1 cellular context compared by ENCODE assay signal in genomic region chr6:6654599-6655575, GRCh38.
TF ChIP-seq lines count a peak whose summit lies in the region.

No MANE protein-coding gene starts in this region.

TF ChIP-seq in K562, 482 proteins besides CTCF, POLR2A, EP300 and RAD21 (continued from another document and continues in another):
- TF ChIP-seq, protein P1, sequence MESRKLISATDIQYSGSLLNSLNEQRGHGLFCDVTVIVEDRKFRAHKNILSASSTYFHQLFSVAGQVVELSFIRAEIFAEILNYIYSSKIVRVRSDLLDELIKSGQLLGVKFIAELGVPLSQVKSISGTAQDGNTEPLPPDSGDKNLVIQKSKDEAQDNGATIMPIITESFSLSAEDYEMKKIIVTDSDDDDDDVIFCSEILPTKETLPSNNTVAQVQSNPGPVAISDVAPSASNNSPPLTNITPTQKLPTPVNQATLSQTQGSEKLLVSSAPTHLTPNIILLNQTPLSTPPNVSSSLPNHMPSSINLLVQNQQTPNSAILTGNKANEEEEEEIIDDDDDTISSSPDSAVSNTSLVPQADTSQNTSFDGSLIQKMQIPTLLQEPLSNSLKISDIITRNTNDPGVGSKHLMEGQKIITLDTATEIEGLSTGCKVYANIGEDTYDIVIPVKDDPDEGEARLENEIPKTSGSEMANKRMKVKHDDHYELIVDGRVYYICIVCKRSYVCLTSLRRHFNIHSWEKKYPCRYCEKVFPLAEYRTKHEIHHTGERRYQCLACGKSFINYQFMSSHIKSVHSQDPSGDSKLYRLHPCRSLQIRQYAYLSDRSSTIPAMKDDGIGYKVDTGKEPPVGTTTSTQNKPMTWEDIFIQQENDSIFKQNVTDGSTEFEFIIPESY (CRISPR knock-in tag; IDR thresholded peaks at IDR 0.05), result peak; percentile 58; the same call in 1 of the 2 replicates
- TF ChIP-seq ETS2 (tag; IDR thresholded peaks at IDR 0.05; ENCODE audit: borderline replicate concordance, poor library complexity, severe bottlenecking) (peak; percentile 10), ATF7 (IDR thresholded peaks at IDR 0.05) (peak; percentile 91), SRSF9 (IDR thresholded peaks at IDR 0.05; ENCODE audit: borderline replicate concordance, low read depth, low read length) (no peak), ZNF655 (CRISPR knock-in tag; IDR thresholded peaks at IDR 0.05) (no peak), PCBP1 (IDR thresholded peaks at IDR 0.05; ENCODE audit: low read depth, low read length, poor library complexity, severe bottlenecking) (no peak), CEBPG (CRISPR knock-in tag; IDR thresholded peaks at IDR 0.05) (peak; percentile 99), CEBPG (tag; conservative IDR thresholded peaks at IDR 0.05 in 1 of 2, IDR thresholded peaks at IDR 0.05 in 1 of 2) (peak; percentile 92 to 99), PTBP1 (IDR thresholded peaks at IDR 0.05; ENCODE audit: low read depth, low read length) (no peak), SMARCB1 (IDR thresholded peaks at IDR 0.05; ENCODE audit: insufficient read length, low read depth) (no peak), ZZZ3 (IDR thresholded peaks at IDR 0.05) (no peak), EHMT2 (IDR thresholded peaks at IDR 0.05) (no peak; the same call in 1 of the 2 replicates), ZNF79 (CRISPR knock-in tag; IDR thresholded peaks at IDR 0.05; ENCODE audit: low read depth) (peak; percentile 63), MECOM (CRISPR knock-in tag; IDR thresholded peaks at IDR 0.05) (peak; percentile 86), TOE1 (IDR thresholded peaks at IDR 0.05; ENCODE audit: borderline replicate concordance) (0 out of 2 replicates have a peak, but pooled peaks have one; percentile 35), TOE1 (CRISPR knock-in tag; IDR thresholded peaks at IDR 0.05; ENCODE audit: borderline replicate concordance, low read depth) (no peak), TSC22D4 (tag; IDR thresholded peaks at IDR 0.05) (no peak), ZFP1 (CRISPR knock-in tag; IDR thresholded peaks at IDR 0.05) (no peak), CHD7 (IDR thresholded peaks at IDR 0.05; ENCODE audit: low read depth, low read length) (no peak), ZC3H8 (IDR thresholded peaks at IDR 0.05) (no peak), SMARCC2 (IDR thresholded peaks at IDR 0.05; ENCODE audit: low read depth) (no peak), ZFPM2 (CRISPR knock-in tag; IDR thresholded peaks at IDR 0.05) (no peak), MYC (IDR thresholded peaks at IDR 0.05; ENCODE audit: low read depth, low read length) (peak; percentile 99), MYC (CRISPR knock-in tag; IDR thresholded peaks at IDR 0.05; ENCODE audit: borderline replicate concordance, low read depth) (peak; percentile 82), E4F1 (CRISPR knock-in tag; IDR thresholded peaks at IDR 0.05; ENCODE audit: borderline replicate concordance) (0 out of 2 replicates have a peak, but pooled peaks have one; percentile 35), ZNF263 (CRISPR knock-in tag; IDR thresholded peaks at IDR 0.05; ENCODE audit: borderline replicate concordance) (no peak), ZNF347 (CRISPR knock-in tag; IDR thresholded peaks at IDR 0.05; ENCODE audit: low read depth) (no peak), HDAC8 (tag; IDR thresholded peaks at IDR 0.05) (peak; percentile 92), POLR2H (tag; IDR thresholded peaks at IDR 0.05; ENCODE audit: low read depth) (peak; percentile 73), JUND (IDR thresholded peaks at IDR 0.05; ENCODE audit: borderline replicate concordance, low read depth, low read length) (peak; percentile 79), JUND (tag; IDR thresholded peaks at IDR 0.05; ENCODE audit: borderline replicate concordance, low read depth, low read length) (peak; percentile 77; the same call in 1 of the 3 replicates), ATF4 (CRISPR knock-in tag; IDR thresholded peaks at IDR 0.05) (peak; percentile 98)
- TF ChIP-seq, protein P2, sequence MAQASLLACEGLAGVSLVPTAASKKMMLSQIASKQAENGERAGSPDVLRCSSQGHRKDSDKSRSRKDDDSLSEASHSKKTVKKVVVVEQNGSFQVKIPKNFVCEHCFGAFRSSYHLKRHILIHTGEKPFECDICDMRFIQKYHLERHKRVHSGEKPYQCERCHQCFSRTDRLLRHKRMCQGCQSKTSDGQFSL (CRISPR knock-in tag; IDR thresholded peaks at IDR 0.05), result no peak
- TF ChIP-seq, protein P2 (tag; IDR thresholded peaks at IDR 0.05), result peak in 1 of 2 experiments; percentile 28; a peak in 1 of 4 replicates
- TF ChIP-seq, protein P3, sequence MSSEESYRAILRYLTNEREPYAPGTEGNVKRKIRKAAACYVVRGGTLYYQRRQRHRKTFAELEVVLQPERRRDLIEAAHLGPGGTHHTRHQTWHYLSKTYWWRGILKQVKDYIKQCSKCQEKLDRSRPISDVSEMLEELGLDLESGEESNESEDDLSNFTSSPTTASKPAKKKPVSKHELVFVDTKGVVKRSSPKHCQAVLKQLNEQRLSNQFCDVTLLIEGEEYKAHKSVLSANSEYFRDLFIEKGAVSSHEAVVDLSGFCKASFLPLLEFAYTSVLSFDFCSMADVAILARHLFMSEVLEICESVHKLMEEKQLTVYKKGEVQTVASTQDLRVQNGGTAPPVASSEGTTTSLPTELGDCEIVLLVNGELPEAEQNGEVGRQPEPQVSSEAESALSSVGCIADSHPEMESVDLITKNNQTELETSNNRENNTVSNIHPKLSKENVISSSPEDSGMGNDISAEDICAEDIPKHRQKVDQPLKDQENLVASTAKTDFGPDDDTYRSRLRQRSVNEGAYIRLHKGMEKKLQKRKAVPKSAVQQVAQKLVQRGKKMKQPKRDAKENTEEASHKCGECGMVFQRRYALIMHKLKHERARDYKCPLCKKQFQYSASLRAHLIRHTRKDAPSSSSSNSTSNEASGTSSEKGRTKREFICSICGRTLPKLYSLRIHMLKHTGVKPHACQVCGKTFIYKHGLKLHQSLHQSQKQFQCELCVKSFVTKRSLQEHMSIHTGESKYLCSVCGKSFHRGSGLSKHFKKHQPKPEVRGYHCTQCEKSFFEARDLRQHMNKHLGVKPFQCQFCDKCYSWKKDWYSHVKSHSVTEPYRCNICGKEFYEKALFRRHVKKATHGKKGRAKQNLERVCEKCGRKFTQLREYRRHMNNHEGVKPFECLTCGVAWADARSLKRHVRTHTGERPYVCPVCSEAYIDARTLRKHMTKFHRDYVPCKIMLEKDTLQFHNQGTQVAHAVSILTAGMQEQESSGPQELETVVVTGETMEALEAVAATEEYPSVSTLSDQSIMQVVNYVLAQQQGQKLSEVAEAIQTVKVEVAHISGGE (CRISPR knock-in tag; IDR thresholded peaks at IDR 0.05), result 0 out of 6 replicates have a peak, but pooled peaks of 1 of the 3 experiments have one; percentile 28
- TF ChIP-seq, protein P4, sequence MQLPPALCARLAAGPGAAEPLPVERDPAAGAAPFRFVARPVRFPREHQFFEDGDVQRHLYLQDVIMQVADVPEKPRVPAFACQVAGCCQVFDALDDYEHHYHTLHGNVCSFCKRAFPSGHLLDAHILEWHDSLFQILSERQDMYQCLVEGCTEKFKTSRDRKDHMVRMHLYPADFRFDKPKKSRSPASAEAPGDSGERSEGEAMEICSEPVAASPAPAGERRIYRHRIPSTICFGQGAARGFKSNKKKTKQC (CRISPR knock-in tag; IDR thresholded peaks at IDR 0.05), result peak; percentile 66; the same call in 1 of the 2 replicates
